8 cellular contexts compared by ENCODE assay signal in genomic region chr15:33700695-33701303, GRCh38.
A peak's percentile ranks its signal among the peaks of the same experiment; 100 is the strongest.
DNase-seq lines count a peak whose midpoint lies in the region; ATAC-seq and TF ChIP-seq lines count a peak whose summit lies in the region.

No MANE protein-coding gene starts in this region.

- H3K36me3 ChIP-seq in adrenal gland (replicated peaks in 1 of 2): no peaks in the 10 kb centered on the region

- H3K4me1 ChIP-seq in adrenal gland (replicated peaks in 1 of 2): no peaks in the 10 kb centered on the region

- WGBS in adrenal gland, 4 donors: 14 to 20% (median 18%) methylated on average over 17 to 19 of the region's 19 CpGs

- no peak overlapping the region for H3K27ac ChIP-seq in C4-2B
- H3K27ac ChIP-seq in adrenal gland: no peak overlapping the region

- intact Hi-C loops in adrenal gland (cut with DNase I): loop anchor here (5.0 to 10.0 kb wide), 2 partner anchors 406 to 408 kb away; no protein-coding TSS in a partner anchor
- intact Hi-C loops in left ventricle myocardium superior (cut with micrococcal nuclease): no loop called here

- no peaks in the 10 kb centered on the region for H3K9me3 ChIP-seq in adrenal gland (replicated peaks in 1 of 3)

- peak; percentile 28 for DNase-seq in GM19240 (ENCODE audit: insufficient read length, low spot score)
- peak; percentile 61 for DNase-seq in LNCaP clone FGC (ENCODE audit: low read depth)
- peak; percentile 64 for DNase-seq in SW480 (ENCODE audit: low spot score)
- DNase-seq in adrenal gland: peak; percentile 57 to 89 (median 72)
- peak; percentile 71 for DNase-seq in left ventricle myocardium superior
- peak; percentile 86 for DNase-seq in retina

- TF ChIP-seq CTCF in C4-2B (conservative IDR thresholded peaks at IDR 0.05) (peak; percentile 94), LNCaP clone FGC (IDR thresholded peaks at IDR 0.05; ENCODE audit: control insufficient read depth, extremely low read depth, insufficient read depth) (peak; percentile 100), adrenal gland (IDR thresholded peaks at IDR 0.05) (peak; percentile 77 to 92 (median 90))

- H3K4me3 ChIP-seq in LNCaP clone FGC (ENCODE audit: low read depth, low read length) (no peak overlapping the region), adrenal gland (no peak overlapping the region)

- no peaks in the 10 kb centered on the region for H3K27me3 ChIP-seq in adrenal gland

- peak; percentile 94 for ATAC-seq in left ventricle myocardium superior
- ATAC-seq in HG03280 (IDR thresholded peaks at IDR 0.05; ENCODE audit: unreplicated experiment): no peak

- TF ChIP-seq POLR2A in adrenal gland (IDR thresholded peaks at IDR 0.05): no peak

Comparison
In these comparisons a context has a peak if more than half of its experiments do, and no peak if none do; other contexts are left out.
1. DNase-seq: peak in every context shown above with its lines; median percentile 86 in retina; 72 in adrenal gland; 71 in left ventricle myocardium superior; 64 in SW480; 61 in LNCaP clone FGC; 28 in GM19240.